ENCODE assay signal across 9 cellular contexts in genomic region chr2:143263045-143263625, GRCh38.
DNase-seq lines count a peak whose midpoint lies in the region; ATAC-seq, FAIRE-seq and TF ChIP-seq lines count a peak whose summit lies in the region.
"Had no signal": no experiment of that assay in that cellular context is flagged by ENCODE, and none has a peak within 500 bp of the region (broad histone marks: within the 10 kb centered on the region; RNA-seq: fewer than 3 reads in every experiment).

No MANE protein-coding gene starts in this region.

- H3K36me3 ChIP-seq in HepG2 (replicated peaks in 1 of 2; ENCODE audit: control insufficient read depth in 1 of 2, insufficient read depth in 2 of 2, low read length in 2 of 2): no peaks in the 10 kb centered on the region
- H3K36me3 ChIP-seq: HAP-1 had no signal

- H3K4me1 ChIP-seq in HepG2 (ENCODE audit: insufficient read depth, low read length): no peaks in the 10 kb centered on the region
- H3K4me1 ChIP-seq: HAP-1 had no signal

- peak overlapping the region; percentile 97 for H3K27ac Mint-ChIP-seq in activated naive CD8-positive, alpha-beta T cell treated with anti-CD3 and anti-CD28 coated beads for 36 hours

- intact Hi-C loops in HepG2 (cut with micrococcal nuclease; ENCODE audit: unreplicated experiment): no loop called here

- H3K27ac ChIP-seq in HepG2 (ENCODE audit: extremely low read length, insufficient read depth, low read length): no peak overlapping the region

- H3K9me3 ChIP-seq in HepG2 (ENCODE audit: low read length): no peaks in the 10 kb centered on the region
- H3K9me3 ChIP-seq: HAP-1 had no signal

- no peaks in the 10 kb centered on the region for H4K20me1 ChIP-seq in HepG2 (ENCODE audit: insufficient read depth, low read length)

- TF ChIP-seq POLR2A in HepG2 (IDR thresholded peaks at IDR 0.05; ENCODE audit: insufficient read depth in 1 of 2, low read depth in 2 of 2, low read length in 2 of 2): no peak

- CTCF ChIA-PET in HepG2 (lab: Yijun Ruan, JAX; ENCODE audit: low intra/inter-chr PET ratio, low total read pairs): no interaction called here

- no peak for TF ChIP-seq EP300 in Ishikawa (IDR thresholded peaks at IDR 0.05; ENCODE audit: borderline replicate concordance)
- TF ChIP-seq EP300 in HepG2 (IDR thresholded peaks at IDR 0.05; ENCODE audit: low read depth in 2 of 2, low read length in 2 of 2): no peak
- no peak for TF ChIP-seq EP300 in HepG2 (CRISPR knock-in tag; IDR thresholded peaks at IDR 0.05; ENCODE audit: borderline replicate concordance)

- TF ChIP-seq CTCF in HepG2 (CRISPR knock-in tag; IDR thresholded peaks at IDR 0.05): peak; percentile 41

- peak; percentile 29; the same call in 1 of the 2 replicates for TF ChIP-seq RAD21 in Ishikawa (IDR thresholded peaks at IDR 0.05; ENCODE audit: low read depth)
- no peak for TF ChIP-seq RAD21 in HepG2 (CRISPR knock-in tag; IDR thresholded peaks at IDR 0.05)

- peaks cover 35% of the 10 kb centered on the region for H3K36me3 Mint-ChIP-seq in activated naive CD8-positive, alpha-beta T cell treated with anti-CD3 and anti-CD28 coated beads for 36 hours

- H3K9ac ChIP-seq in HepG2 (ENCODE audit: insufficient read depth, low read depth, low read length): no peak overlapping the region

- in situ Hi-C loops in HepG2 (cut with HindIII; ENCODE audit: extremely low pct_ligation_motif_present, low pct_unique_long_range_greater_than_20kb): no loop called here

- no peak overlapping the region for H3K4me3 Mint-ChIP-seq in activated naive CD8-positive, alpha-beta T cell treated with anti-CD3 and anti-CD28 coated beads for 36 hours

- no peak overlapping the region for H3K4me3 ChIP-seq in HepG2 (replicated peaks in 1 of 3; ENCODE audit: insufficient read depth in 1 of 3, low read depth in 2 of 3, low read length in 3 of 3)
- H3K4me3 ChIP-seq: HAP-1 had no signal

- 55% methylated on average over 2 of the region's 2 CpGs for WGBS in HepG2 (ENCODE audit: low lambda C conversion rate)

- no peaks in the 10 kb centered on the region for H3K27me3 ChIP-seq in HepG2 (ENCODE audit: control insufficient read depth in 1 of 2, insufficient read depth in 2 of 2, low read length in 2 of 2)

- DNase-seq in EH (ENCODE audit: low read depth) (peak; percentile 6), HepG2 (ENCODE audit: low spot score) (no peak), C1 segment of cervical spinal cord (lab: John Stamatoyannopoulos, UW) (no peak), inferior parietal cortex (ENCODE audit: extremely low spot score) (no peak)
- DNase-seq in activated naive CD8-positive, alpha-beta T cell treated with anti-CD3 and anti-CD28 coated beads for 36 hours: no peak
- DNase-seq: activated effector memory CD4-positive, alpha-beta T cell treated with anti-CD3 and anti-CD28 coated beads, Interleukin-2, amount 50 U/mL, for 16 hours had no signal

- no peak overlapping the region for H3K4me2 ChIP-seq in HepG2 (ENCODE audit: low read depth, low read length)

- POLR2A ChIA-PET in HepG2 (lab: Yijun Ruan, JAX): no interaction called here

- no peaks in the 10 kb centered on the region for H3K79me2 ChIP-seq in HepG2 (ENCODE audit: insufficient read depth, low read length)

- ATAC-seq in HepG2 (peak; percentile 66), GM19328 (IDR thresholded peaks at IDR 0.05; ENCODE audit: unreplicated experiment) (no peak)

- no TSS peak for BruUV-seq in HepG2 (replicated peaks; lab: Mats Ljungman, UMichigan)

- no peaks in the 10 kb centered on the region for H3K27me3 Mint-ChIP-seq in activated naive CD8-positive, alpha-beta T cell treated with anti-CD3 and anti-CD28 coated beads for 36 hours

- no peak for FAIRE-seq in HepG2 (lab: Jason Lieb, UNC)

- peaks cover 41% of the 10 kb centered on the region for H3K4me1 Mint-ChIP-seq in activated naive CD8-positive, alpha-beta T cell treated with anti-CD3 and anti-CD28 coated beads for 36 hours

- H2AFZ ChIP-seq in HepG2 (ENCODE audit: low read length): no peak overlapping the region

- H3K9me3 Mint-ChIP-seq in activated naive CD8-positive, alpha-beta T cell treated with anti-CD3 and anti-CD28 coated beads for 36 hours: peaks cover 6% of the 10 kb centered on the region

TF ChIP-seq in Ishikawa, 13 proteins besides CTCF, POLR2A, EP300 and RAD21:
- TF ChIP-seq ZBTB7A (IDR thresholded peaks at IDR 0.05; ENCODE audit: low read depth) (no peak), YY1 (IDR thresholded peaks at IDR 0.05; ENCODE audit: low read depth) (no peak), TCF12 (IDR thresholded peaks at IDR 0.05; ENCODE audit: low read depth) (no peak), CEBPB (IDR thresholded peaks at IDR 0.05) (no peak), TEAD4 (IDR thresholded peaks at IDR 0.05) (no peak), REST (IDR thresholded peaks at IDR 0.05; ENCODE audit: low read depth) (no peak), MAX (IDR thresholded peaks at IDR 0.05) (no peak), CREB1 (IDR thresholded peaks at IDR 0.05; ENCODE audit: low read depth) (no peak)

TF ChIP-seq in HepG2, 621 proteins besides CTCF, POLR2A, EP300 and RAD21 (continues in another document):
- TF ChIP-seq ZNF292 (CRISPR knock-in tag; IDR thresholded peaks at IDR 0.05; ENCODE audit: borderline replicate concordance, low read depth) (no peak), ZNF101 (CRISPR knock-in tag; IDR thresholded peaks at IDR 0.05; ENCODE audit: borderline replicate concordance, low read depth) (no peak), ZNF691 (CRISPR knock-in tag; IDR thresholded peaks at IDR 0.05; ENCODE audit: borderline replicate concordance, low read depth) (no peak), ZNF800 (CRISPR knock-in tag; IDR thresholded peaks at IDR 0.05) (no peak), IRF1 (CRISPR knock-in tag; IDR thresholded peaks at IDR 0.05; ENCODE audit: low read depth) (no peak), THAP9 (CRISPR knock-in tag; IDR thresholded peaks at IDR 0.05; ENCODE audit: borderline replicate concordance) (no peak), ZMYM4 (CRISPR knock-in tag; IDR thresholded peaks at IDR 0.05) (no peak), KDM5B (CRISPR knock-in tag; IDR thresholded peaks at IDR 0.05; ENCODE audit: borderline replicate concordance) (no peak), TBX3 (IDR thresholded peaks at IDR 0.05; ENCODE audit: borderline replicate concordance) (no peak), KDM2A (CRISPR knock-in tag; IDR thresholded peaks at IDR 0.05; ENCODE audit: borderline replicate concordance, low read depth) (no peak)
